8 cellular contexts compared by ENCODE assay signal in genomic region chr1:220487297-220487820, GRCh38. TPM values are rescaled to one million over a fixed set of nuclear protein-coding genes. Genes with fewer than 3 reads are reported as not detected.
DNase-seq lines count a peak whose midpoint lies in the region; ATAC-seq, FAIRE-seq and TF ChIP-seq lines count a peak whose summit lies in the region.

No MANE protein-coding gene starts in this region.

- no peak overlapping the region for H3K4me3 ChIP-seq in retinal pigment epithelial cell (ENCODE audit: low read length)
- no peak overlapping the region for H3K4me3 ChIP-seq in suprapubic skin

- peaks cover 23% of the 10 kb centered on the region for H3K4me1 Mint-ChIP-seq in brain

- H3K27ac Mint-ChIP-seq in brain, result peak overlapping the region in 4 of 5 experiments; percentile 2 to 93 (median 38)

- H3K27me3 Mint-ChIP-seq in brain, result peaks cover 4% of the 10 kb centered on the region

- TF ChIP-seq CTCF in brain (conservative IDR thresholded peaks at IDR 0.05) (no peak), retinal pigment epithelial cell (conservative IDR thresholded peaks at IDR 0.05; ENCODE audit: low read depth, low read length) (no peak), suprapubic skin (IDR thresholded peaks at IDR 0.05) (no peak)

- H3K4me3 Mint-ChIP-seq in brain, result no peak overlapping the region

- 74% methylated on average over 5 of the region's 5 CpGs for WGBS in suprapubic skin

- no peak for FAIRE-seq in GM19239 (lab: Jason Lieb, UNC)

- CTCF ChIA-PET in HEK293T (lab: Yijun Ruan, JAX), result no interaction called here

- peaks cover 0 to 3% (median 0%) of the 10 kb centered on the region in 5 experiments for H3K9me3 Mint-ChIP-seq in brain

- DNase-seq in HEK293T (ENCODE audit: extremely low spot score) (peak; percentile 42), NCI-H2107 (lab: John Stamatoyannopoulos, UW) (peak; percentile 74), retinal pigment epithelial cell (ENCODE audit: low read depth) (peak; percentile 29), suprapubic skin (ENCODE audit: low spot score in 2 of 2) (no peak), UCSD-AML1 (lab: John Stamatoyannopoulos, UW; ENCODE audit: unreplicated experiment) (no peak), GM19239 (ENCODE audit: insufficient read length, low spot score) (no peak)

- no peaks in the 10 kb centered on the region for H3K36me3 Mint-ChIP-seq in brain

- no peak for ATAC-seq in HG02763 (IDR thresholded peaks at IDR 0.05; ENCODE audit: unreplicated experiment)

- no peak overlapping the region for H3K27ac ChIP-seq in suprapubic skin

- H3K36me3 ChIP-seq in suprapubic skin, result no peaks in the 10 kb centered on the region

- no peak for TF ChIP-seq POLR2A in suprapubic skin (IDR thresholded peaks at IDR 0.05)

- POLR2A ChIA-PET in HEK293T (lab: Yijun Ruan, JAX), result no interaction called here

- no peaks in the 10 kb centered on the region for H3K9me3 ChIP-seq in suprapubic skin

- H3K4me1 ChIP-seq in suprapubic skin, result no peaks in the 10 kb centered on the region

- no peak for TF ChIP-seq EP300 in suprapubic skin (IDR thresholded peaks at IDR 0.05)

- H3K27me3 ChIP-seq in suprapubic skin, result no peaks in the 10 kb centered on the region

TF ChIP-seq in HEK293T, 16 proteins besides CTCF, POLR2A, EP300 and RAD21:
- no peak for TF ChIP-seq ARNT (IDR thresholded peaks at IDR 0.05)
- no peak for TF ChIP-seq LEF1 (IDR thresholded peaks at IDR 0.05; ENCODE audit: borderline replicate concordance)
- TF ChIP-seq BHLHE40 (IDR thresholded peaks at IDR 0.05; ENCODE audit: borderline replicate concordance), result no peak
- no peak for TF ChIP-seq TARDBP (IDR thresholded peaks at IDR 0.05)
- TF ChIP-seq SP1 (IDR thresholded peaks at IDR 0.05), result no peak
- TF ChIP-seq SUZ12 (IDR thresholded peaks at IDR 0.05), result no peak
- no peak for TF ChIP-seq PKNOX1 (IDR thresholded peaks at IDR 0.05)
- no peak for TF ChIP-seq ELF4 (IDR thresholded peaks at IDR 0.05)

RNA-seq across cellular contexts. Expression of gene MARK1, which starts 40.6 kb away (rescaled TPM):
- 11.9 TPM for polyA plus RNA-seq in brain (ENCODE audit: insufficient read depth, low read depth, low replicate concordance)
- 1 to 10 TPM; 2.9 to 5.2 (median 3.9) TPM for total RNA-seq in suprapubic skin

Comparison
In these comparisons a context has a peak if more than half of its experiments do, and no peak if none do; other contexts are left out.
1. DNase-seq: peak in HEK293T (single experiment), NCI-H2107 (single experiment) and retinal pigment epithelial cell (single experiment); none in suprapubic skin (0 of 2), UCSD-AML1 (single experiment) and GM19239 (single experiment).